Comparison of ENCODE assay signal across 8 cellular contexts in genomic region chrX:54042609-54043010, GRCh38. TPM values are rescaled to one million over a fixed set of nuclear protein-coding genes. Genes with fewer than 3 reads are reported as not detected.
DNase-seq lines count a peak whose midpoint lies in the region; ATAC-seq and TF ChIP-seq lines count a peak whose summit lies in the region.

No MANE protein-coding gene starts in this region.

- intact Hi-C loops in vagina (cut with DNase I), result no loop called here

- TF ChIP-seq CTCF in Peyer's patch (IDR thresholded peaks at IDR 0.05) (peak in 2 of 6 experiments; percentile 18), osteocyte (IDR thresholded peaks at IDR 0.05) (peak; percentile 49), vagina (IDR thresholded peaks at IDR 0.05) (no peak)

- H3K27ac Mint-ChIP-seq in osteocyte (ENCODE audit: unreplicated experiment), result peak overlapping the region; percentile 100

- peak overlapping the region; percentile 27 to 80 (median 71); a peak in 19 of 22 replicates for H3K4me2 ChIP-seq in BLaER1 treated with 17β-estradiol and CSF1 and Interleukin-3, amounts not matched to agents 10 nM and 100 nM

- H3K36me3 Mint-ChIP-seq in osteocyte (ENCODE audit: unreplicated experiment), result no peaks in the 10 kb centered on the region

- TF ChIP-seq POLR2A in Peyer's patch (IDR thresholded peaks at IDR 0.05) (no peak), vagina (IDR thresholded peaks at IDR 0.05) (no peak)

- H4K20me1 ChIP-seq in BLaER1 treated with 17β-estradiol and CSF1 and Interleukin-3, amounts not matched to agents 10 nM and 100 nM, result peaks cover 0 to 4% (median 0%) of the 10 kb centered on the region in 11 experiments; a peak in 4 of 22 replicates

- DNase-seq in HEK293T (ENCODE audit: extremely low spot score), result peak; percentile 56
- peak; percentile 50 to 56 (median 50) for DNase-seq in Peyer's patch
- DNase-seq in activated effector memory CD4-positive, alpha-beta T cell treated with anti-CD3 and anti-CD28 coated beads, Interleukin-2, amount 50 U/mL, for 16 hours, result peak; percentile 78
- peak; percentile 51 for DNase-seq in germinal center (ENCODE audit: low spot score)
- no peak for DNase-seq in osteocyte (ENCODE audit: extremely low spot score, unreplicated experiment)
- DNase-seq in vagina (ENCODE audit: extremely low spot score in 2 of 2), result no peak

- H3K36me3 ChIP-seq in BLaER1 treated with 17β-estradiol and CSF1 and Interleukin-3, amounts not matched to agents 10 nM and 100 nM, result peaks cover 12 to 47% (median 34%) of the 10 kb centered on the region in 11 experiments; a peak in 21 of 22 replicates
- H3K36me3 ChIP-seq in Peyer's patch (peaks cover 0 to 19% (median 0%) of the 10 kb centered on the region in 3 donors), vagina (peaks cover 0 to 11% of the 10 kb centered on the region in 2 donors)

- CTCF ChIA-PET in HEK293T (lab: Yijun Ruan, JAX), result interaction anchor here (0.6 to 1.4 kb wide), 8 partner anchors 20 to 851 kb away, joined by 3 read pairs; no protein-coding TSS in a partner anchor

- H3K9ac ChIP-seq in BLaER1 treated with 17β-estradiol and CSF1 and Interleukin-3, amounts not matched to agents 10 nM and 100 nM, result peak overlapping the region in 10 of 11 experiments; percentile 13 to 99 (median 96); a peak in 16 of 22 replicates

- H3K27ac ChIP-seq in BLaER1 treated with 17β-estradiol and CSF1 and Interleukin-3, amounts not matched to agents 10 nM and 100 nM, result 0 out of 22 replicates have a peak overlapping the region, but pooled peaks of 1 of the 11 experiments have one; percentile 29
- H3K27ac ChIP-seq in Peyer's patch, result peak overlapping the region in 3 of 4 donors; percentile 87 to 95 (median 94)
- H3K27ac ChIP-seq in vagina, result peak overlapping the region; percentile 74

- POLR2A ChIA-PET in HEK293T (lab: Yijun Ruan, JAX), result interaction anchor here (0.6 to 1.9 kb wide), 5 partner anchors 134 to 487 kb away, joined by 3 to 6 read pairs (median 5); partner anchors contain the start of genes FAM120C, GNL3L and TSR2

- no peaks in the 10 kb centered on the region for H3K27me3 Mint-ChIP-seq in osteocyte (ENCODE audit: unreplicated experiment)

- H3K9me3 ChIP-seq in BLaER1 treated with 17β-estradiol and CSF1 and Interleukin-3, amounts not matched to agents 10 nM and 100 nM (replicated peaks in 1 of 11), result peaks cover 0 to 14% (median 11%) of the 10 kb centered on the region in 11 experiments; a peak in 12 of 22 replicates
- no peaks in the 10 kb centered on the region for H3K9me3 ChIP-seq in Peyer's patch
- no peaks in the 10 kb centered on the region for H3K9me3 ChIP-seq in vagina

- peaks cover 0 to 19% (median 14%) of the 10 kb centered on the region in 10 experiments; a peak in 16 of 20 replicates for H3K4me1 ChIP-seq in BLaER1 treated with 17β-estradiol and CSF1 and Interleukin-3, amounts not matched to agents 10 nM and 100 nM
- no peaks in the 10 kb centered on the region for H3K4me1 ChIP-seq in Peyer's patch
- no peaks in the 10 kb centered on the region for H3K4me1 ChIP-seq in vagina

- ATAC-seq in GM21360 (IDR thresholded peaks at IDR 0.05; ENCODE audit: unreplicated experiment), result no peak

- peak overlapping the region; percentile 94 for H3K4me3 Mint-ChIP-seq in osteocyte (ENCODE audit: unreplicated experiment)

- peaks cover 8% of the 10 kb centered on the region for H3K9me3 Mint-ChIP-seq in osteocyte (ENCODE audit: unreplicated experiment)

- H3K4me3 ChIP-seq in BLaER1 treated with 17β-estradiol and CSF1 and Interleukin-3, amounts not matched to agents 10 nM and 100 nM, result peak overlapping the region; percentile 64 to 81 (median 76); a peak in 19 of 20 replicates
- H3K4me3 ChIP-seq in Peyer's patch (peak overlapping the region; percentile 57 to 78 (median 65)), vagina (peak overlapping the region; percentile 54 to 73)

- peaks cover 38 to 79% (median 54%) of the 10 kb centered on the region in 11 experiments for H3K27me3 ChIP-seq in BLaER1 treated with 17β-estradiol and CSF1 and Interleukin-3, amounts not matched to agents 10 nM and 100 nM
- H3K27me3 ChIP-seq in Peyer's patch (no peaks in the 10 kb centered on the region), vagina (no peaks in the 10 kb centered on the region)

- H3K4me1 Mint-ChIP-seq in osteocyte (ENCODE audit: unreplicated experiment), result peaks cover 9% of the 10 kb centered on the region

TF ChIP-seq in HEK293T, 16 proteins besides CTCF, POLR2A, EP300 and RAD21:
- TF ChIP-seq L3MBTL2 (conservative IDR thresholded peaks at IDR 0.05) (peak; percentile 75), PKNOX1 (IDR thresholded peaks at IDR 0.05) (no peak)

RNA-seq across cellular contexts. Expression of gene PHF8, which starts 1.7 kb away (rescaled TPM):
- total RNA-seq in Peyer's patch (100 to 1,000 TPM in 1 of 4 donors, 10 to 100 TPM in 3; 52.5 to 188 (median 78.9) TPM), osteocyte (30.0 and 30.5 TPM in 2 replicates), vagina (33.9 TPM)

Comparison
In these comparisons a context has a peak if more than half of its experiments do, and no peak if none do; other contexts are left out.
1. DNase-seq: peak in HEK293T (single experiment), Peyer's patch (3 of 3), activated effector memory CD4-positive, alpha-beta T cell treated with anti-CD3 and anti-CD28 coated beads, Interleukin-2, amount 50 U/mL, for 16 hours (single experiment) and germinal center (single experiment); none in osteocyte (single experiment) and vagina (0 of 2).
2. Peak in every context shown above with its lines, with median percentiles within 50 percentile points of each other: H3K4me3 ChIP-seq.